11 cellular contexts compared by ENCODE assay signal in genomic region chr3:17038900-17039545, GRCh38.
A peak's percentile ranks its signal among the peaks of the same experiment; 100 is the strongest.
DNase-seq lines count a peak whose midpoint lies in the region; ATAC-seq, FAIRE-seq and TF ChIP-seq lines count a peak whose summit lies in the region.
"Had no signal": no experiment of that assay in that cellular context is flagged by ENCODE, and none has a peak within 500 bp of the region (broad histone marks: within the 10 kb centered on the region; RNA-seq: fewer than 3 reads in every experiment).

No MANE protein-coding gene starts in this region.

- TF ChIP-seq POLR2A in esophagus squamous epithelium (IDR thresholded peaks at IDR 0.05): no peak

- no peaks in the 10 kb centered on the region for H3K27me3 ChIP-seq in bronchial epithelial cell (ENCODE audit: control insufficient read depth, insufficient read depth, low read length)
- H3K27me3 ChIP-seq in psoas muscle (ENCODE audit: insufficient read depth in 3 of 3, low read length in 2 of 3): no peaks in the 10 kb centered on the region
- no peaks in the 10 kb centered on the region for H3K27me3 ChIP-seq in esophagus squamous epithelium
- H3K27me3 ChIP-seq: neural progenitor cell had no signal

- no peak overlapping the region for H3K4me3 Mint-ChIP-seq in activated CD4-positive, alpha-beta T cell treated with anti-CD3 and anti-CD28 coated beads, Interleukin-2, amount 10 ng/mL, durations not matched to agents 24 days and 14 days
- no peak overlapping the region for H3K4me3 Mint-ChIP-seq in IgD-negative memory B cell
- H3K4me3 Mint-ChIP-seq: neural progenitor cell had no signal

- H3K9me3 ChIP-seq in psoas muscle: no peaks in the 10 kb centered on the region
- H3K9me3 ChIP-seq in esophagus squamous epithelium: no peaks in the 10 kb centered on the region

- no peaks in the 10 kb centered on the region for H3K36me3 ChIP-seq in bronchial epithelial cell (ENCODE audit: control insufficient read depth, insufficient read depth, low read length)
- peaks cover 0 to 12% of the 10 kb centered on the region in 2 donors for H3K36me3 ChIP-seq in psoas muscle (ENCODE audit: insufficient read depth in 1 of 2, low read depth in 1 of 2)
- H3K36me3 ChIP-seq in esophagus squamous epithelium: no peaks in the 10 kb centered on the region

- H3K27ac Mint-ChIP-seq in activated CD4-positive, alpha-beta T cell treated with anti-CD3 and anti-CD28 coated beads, Interleukin-2, amount 10 ng/mL, durations not matched to agents 24 days and 14 days: no peak overlapping the region
- H3K27ac Mint-ChIP-seq in IgD-negative memory B cell: peak overlapping the region in 2 of 3 donors; percentile 39 to 53
- H3K27ac Mint-ChIP-seq: neural progenitor cell had no signal

- intact Hi-C loops in activated CD4-positive, alpha-beta T cell treated with anti-CD3 and anti-CD28 coated beads, Interleukin-2, amount 10 ng/mL, durations not matched to agents 24 days and 14 days (cut with micrococcal nuclease): loop anchor here (10.0 kb wide), 1 partner anchor 706 kb away; the partner anchor contains the start of gene TBC1D5
- intact Hi-C loops in psoas muscle (cut with DNase I): no loop called here
- intact Hi-C loops in esophagus squamous epithelium (cut with DNase I): no loop called here

- WGBS in psoas muscle, 3 donors: 95 to 100% (median 97%) methylated on average over 1 of the region's 1 CpG
- 80 to 100% methylated on average over 1 of the region's 1 CpG for WGBS in esophagus squamous epithelium, 2 donors

- H3K4me3 ChIP-seq in bronchial epithelial cell (ENCODE audit: low read depth, low read length) (no peak overlapping the region), psoas muscle (no peak overlapping the region), esophagus squamous epithelium (no peak overlapping the region)
- H3K4me3 ChIP-seq: neural progenitor cell had no signal

- no peak for FAIRE-seq in bronchial epithelial cell (lab: Jason Lieb, UNC)

- H3K27me3 Mint-ChIP-seq in activated CD4-positive, alpha-beta T cell treated with anti-CD3 and anti-CD28 coated beads, Interleukin-2, amount 10 ng/mL, durations not matched to agents 24 days and 14 days: no peaks in the 10 kb centered on the region
- no peaks in the 10 kb centered on the region for H3K27me3 Mint-ChIP-seq in IgD-negative memory B cell

- TF ChIP-seq CTCF in bronchial epithelial cell (IDR thresholded peaks at IDR 0.05; ENCODE audit: insufficient read depth, low read length, severe bottlenecking) (no peak), psoas muscle (IDR thresholded peaks at IDR 0.05) (no peak), esophagus squamous epithelium (IDR thresholded peaks at IDR 0.05) (no peak)

- no peaks in the 10 kb centered on the region for H3K9me3 Mint-ChIP-seq in activated CD4-positive, alpha-beta T cell treated with anti-CD3 and anti-CD28 coated beads, Interleukin-2, amount 10 ng/mL, durations not matched to agents 24 days and 14 days
- H3K9me3 Mint-ChIP-seq in IgD-negative memory B cell: no peaks in the 10 kb centered on the region
- H3K9me3 Mint-ChIP-seq: neural progenitor cell had no signal

- H3K27ac ChIP-seq in psoas muscle (peak overlapping the region; percentile 81), esophagus squamous epithelium (no peak overlapping the region)
- H3K27ac ChIP-seq: neural progenitor cell had no signal

- ATAC-seq in psoas muscle: peak; percentile 22 to 45 (median 34)

- H3K4me1 ChIP-seq in psoas muscle (peaks cover 26% of the 10 kb centered on the region), esophagus squamous epithelium (peaks cover 0 to 11% (median 0%) of the 10 kb centered on the region in 3 donors)

- peaks cover 24% of the 10 kb centered on the region for H3K36me3 Mint-ChIP-seq in activated CD4-positive, alpha-beta T cell treated with anti-CD3 and anti-CD28 coated beads, Interleukin-2, amount 10 ng/mL, durations not matched to agents 24 days and 14 days (ENCODE audit: low read depth)
- peaks cover 2% of the 10 kb centered on the region for H3K36me3 Mint-ChIP-seq in IgD-negative memory B cell
- H3K36me3 Mint-ChIP-seq: neural progenitor cell had no signal

- H3K4me1 Mint-ChIP-seq in activated CD4-positive, alpha-beta T cell treated with anti-CD3 and anti-CD28 coated beads, Interleukin-2, amount 10 ng/mL, durations not matched to agents 24 days and 14 days: peaks cover 29% of the 10 kb centered on the region
- H3K4me1 Mint-ChIP-seq in IgD-negative memory B cell: peaks cover 0 to 6% (median 5%) of the 10 kb centered on the region in 3 donors
- H3K4me1 Mint-ChIP-seq: neural progenitor cell had no signal

- DNase-seq in activated CD4-positive, alpha-beta T cell treated with anti-CD3 and anti-CD28 coated beads, Interleukin-2, amount 10 ng/mL, durations not matched to agents 24 days and 14 days: peak; percentile 53
- no peak for DNase-seq in activated CD4-positive, alpha-beta T cell treated with anti-CD3 and anti-CD28 coated beads, Interleukin-2, amount 50 U/mL, for 4 hours
- peak; percentile 33 for DNase-seq in bronchial epithelial cell (ENCODE audit: low read depth)
- DNase-seq in psoas muscle: no peak
- DNase-seq in DMS 273 treated with DMSO at 0.1 percent for 48 hours (lab: John Stamatoyannopoulos, UW): no peak
- no peak for DNase-seq in esophagus squamous epithelium (lab: John Stamatoyannopoulos, UW)
- no peak for DNase-seq in T-helper 1 cell
- DNase-seq: activated effector memory CD4-positive, alpha-beta T cell treated with anti-CD3 and anti-CD28 coated beads, Interleukin-2, amount 50 U/mL, for 16 hours; MV-4-11 had no signal

Comparison
In these comparisons a context has a peak if more than half of its experiments do, and no peak if none do; other contexts are left out.
1. DNase-seq: peak in activated CD4-positive, alpha-beta T cell treated with anti-CD3 and anti-CD28 coated beads, Interleukin-2, amount 10 ng/mL, durations not matched to agents 24 days and 14 days (single experiment) and bronchial epithelial cell (single experiment); none in activated CD4-positive, alpha-beta T cell treated with anti-CD3 and anti-CD28 coated beads, Interleukin-2, amount 50 U/mL, for 4 hours (0 of 2), psoas muscle (0 of 2), DMS 273 treated with DMSO at 0.1 percent for 48 hours (single experiment), esophagus squamous epithelium (single experiment) and T-helper 1 cell (0 of 5).